ENCODE assay signal across 16 cellular contexts in genomic region chr6:159125014-159125609, GRCh38. TPM values are rescaled to one million over a fixed set of nuclear protein-coding genes. Genes with fewer than 3 reads are reported as not detected.
DNase-seq lines count a peak whose midpoint lies in the region; ATAC-seq and TF ChIP-seq lines count a peak whose summit lies in the region.
"Had no signal": no experiment of that assay in that cellular context is flagged by ENCODE, and none has a peak within 500 bp of the region (broad histone marks: within the 10 kb centered on the region; RNA-seq: fewer than 3 reads in every experiment).

No MANE protein-coding gene starts in this region.

- H3K4me2 ChIP-seq in OCI-LY1 (ENCODE audit: low read length): no peak overlapping the region
- H3K4me2 ChIP-seq in smooth muscle cell: no peak overlapping the region

- no peaks in the 10 kb centered on the region for H3K9me2 ChIP-seq in OCI-LY1 (ENCODE audit: low read depth, low read length)

- no peaks in the 10 kb centered on the region for H4K20me1 ChIP-seq in OCI-LY1 (ENCODE audit: insufficient read depth, low read length)
- H4K20me1 ChIP-seq in smooth muscle cell (ENCODE audit: low read depth): no peaks in the 10 kb centered on the region

- H3K4me3 Mint-ChIP-seq in endothelial cell (ENCODE audit: unreplicated experiment): no peak overlapping the region
- H3K4me3 Mint-ChIP-seq: activated CD4-positive, alpha-beta T cell treated with anti-CD3 and anti-CD28 coated beads, Interleukin-2, amount 10 ng/mL, durations not matched to agents 24 days and 14 days had no signal

- H3K27me3 Mint-ChIP-seq in endothelial cell (ENCODE audit: unreplicated experiment): peaks cover 3% of the 10 kb centered on the region

- H3K27ac ChIP-seq in heart right ventricle (peak overlapping the region in 7 of 10 donors; percentile 81 to 93 (median 85)), OCI-LY1 (ENCODE audit: low read depth, low read length, poor library complexity, severe bottlenecking) (no peak overlapping the region), smooth muscle cell (ENCODE audit: low read depth) (no peak overlapping the region)
- H3K27ac ChIP-seq: gastroesophageal sphincter, SK-N-MC, thyroid gland had no signal

- H3K27ac Mint-ChIP-seq in endothelial cell (ENCODE audit: unreplicated experiment): no peak overlapping the region
- H3K27ac Mint-ChIP-seq: activated CD4-positive, alpha-beta T cell treated with anti-CD3 and anti-CD28 coated beads, Interleukin-2, amount 10 ng/mL, durations not matched to agents 24 days and 14 days had no signal

- no peaks in the 10 kb centered on the region for H3K9me3 ChIP-seq in heart right ventricle
- H3K9me3 ChIP-seq in OCI-LY1 (ENCODE audit: low read length): peaks cover 2% of the 10 kb centered on the region; the same call in 1 of the 2 replicates
- H3K9me3 ChIP-seq in smooth muscle cell (replicated peaks; ENCODE audit: low read depth): no peaks in the 10 kb centered on the region
- H3K9me3 ChIP-seq: gastroesophageal sphincter, thyroid gland had no signal

- no peak for ATAC-seq in heart right ventricle
- ATAC-seq in Right ventricle myocardium inferior: no peak
- ATAC-seq in HG03439 (IDR thresholded peaks at IDR 0.05; ENCODE audit: unreplicated experiment): no peak
- no peak for ATAC-seq in GM18907 (IDR thresholded peaks at IDR 0.05; ENCODE audit: unreplicated experiment)
- ATAC-seq: gastroesophageal sphincter had no signal

- no peaks in the 10 kb centered on the region for H3K27me3 ChIP-seq in heart right ventricle
- no peaks in the 10 kb centered on the region for H3K27me3 ChIP-seq in OCI-LY1 (ENCODE audit: insufficient read depth, low read length)
- no peaks in the 10 kb centered on the region for H3K27me3 ChIP-seq in smooth muscle cell (ENCODE audit: low read depth)
- H3K27me3 ChIP-seq: gastroesophageal sphincter, thyroid gland had no signal

- H3K9ac ChIP-seq in OCI-LY1 (ENCODE audit: low read length) (no peak overlapping the region), smooth muscle cell (ENCODE audit: low read depth) (no peak overlapping the region)

- H3F3A ChIP-seq in OCI-LY1 (ENCODE audit: insufficient read depth, low read length): no peaks in the 10 kb centered on the region
- H3F3A ChIP-seq in smooth muscle cell (ENCODE audit: low read depth): no peaks in the 10 kb centered on the region

- H3K79me2 ChIP-seq in OCI-LY1 (ENCODE audit: insufficient read depth, low read length) (no peaks in the 10 kb centered on the region), smooth muscle cell (ENCODE audit: low read depth) (no peaks in the 10 kb centered on the region)

- H3K36me3 ChIP-seq in heart right ventricle: no peaks in the 10 kb centered on the region
- H3K36me3 ChIP-seq in OCI-LY1 (ENCODE audit: insufficient read depth, low read length): no peaks in the 10 kb centered on the region; the same call in 1 of the 2 replicates
- H3K36me3 ChIP-seq in smooth muscle cell (ENCODE audit: low read depth): no peaks in the 10 kb centered on the region
- H3K36me3 ChIP-seq: gastroesophageal sphincter, thyroid gland had no signal

- intact Hi-C loops in heart right ventricle (cut with DNase I) (no loop called here), Right ventricle myocardium inferior (cut with DNase I) (loop anchor here (5.0 kb wide), 1 partner anchor 418 kb away; no protein-coding TSS in a partner anchor)

- H3K4me1 Mint-ChIP-seq in endothelial cell (ENCODE audit: unreplicated experiment): peaks cover 4% of the 10 kb centered on the region

- H2AFZ ChIP-seq in OCI-LY1 (ENCODE audit: low read length) (no peak overlapping the region), smooth muscle cell (ENCODE audit: low read depth) (no peak overlapping the region)

- no peak overlapping the region for H3K4me3 ChIP-seq in heart right ventricle
- no peak overlapping the region for H3K4me3 ChIP-seq in OCI-LY1 (ENCODE audit: low read depth, low read length, poor library complexity, severe bottlenecking)
- H3K4me3 ChIP-seq in smooth muscle cell: no peak overlapping the region
- H3K4me3 ChIP-seq: gastroesophageal sphincter, SK-N-MC, thyroid gland had no signal

- DNase-seq in heart right ventricle: no peak
- DNase-seq in Right ventricle myocardium inferior (ENCODE audit: missing footprints): no peak
- no peak for DNase-seq in endothelial cell (ENCODE audit: low spot score)
- DNase-seq in smooth muscle cell (lab: John Stamatoyannopoulos, UW; ENCODE audit: unreplicated experiment): no peak
- DNase-seq in stimulated activated naive CD4-positive, alpha-beta T cell (lab: John Stamatoyannopoulos, UW): no peak
- DNase-seq: activated CD4-positive, alpha-beta T cell treated with anti-CD3 and anti-CD28 coated beads, Interleukin-2, amount 10 ng/mL, durations not matched to agents 24 days and 14 days; cerebellar nuclear complex; NCI-H526 treated with DMSO at 0.1 percent for 48 hours; thyroid gland had no signal

- H3K4me1 ChIP-seq in heart right ventricle: peaks cover 0 to 45% (median 25%) of the 10 kb centered on the region in 9 donors
- H3K4me1 ChIP-seq in OCI-LY1 (ENCODE audit: insufficient read depth, low read length, severe bottlenecking): peaks cover 35% of the 10 kb centered on the region
- H3K4me1 ChIP-seq in smooth muscle cell (ENCODE audit: low read depth): no peaks in the 10 kb centered on the region
- H3K4me1 ChIP-seq: thyroid gland had no signal

- H3K36me3 Mint-ChIP-seq in endothelial cell (ENCODE audit: low read depth, unreplicated experiment): no peaks in the 10 kb centered on the region

- peak in 6 of 9 donors; percentile 29 to 41 (median 36) for TF ChIP-seq CTCF in heart right ventricle (IDR thresholded peaks at IDR 0.05)
- TF ChIP-seq CTCF in OCI-LY1 (IDR thresholded peaks at IDR 0.05; ENCODE audit: low read length): peak; percentile 68
- TF ChIP-seq CTCF in endothelial cell (IDR thresholded peaks at IDR 0.05; ENCODE audit: unreplicated experiment): peak; percentile 22
- TF ChIP-seq CTCF in smooth muscle cell (IDR thresholded peaks at IDR 0.05; ENCODE audit: borderline replicate concordance, insufficient read depth, poor library complexity, severe bottlenecking): peak; percentile 15

- 74 to 78% methylated on average over 5 of the region's 5 CpGs for WGBS in heart right ventricle, 2 donors
- 82% methylated on average over 5 of the region's 5 CpGs for WGBS in smooth muscle cell (ENCODE audit: low lambda C conversion rate)

- no peaks in the 10 kb centered on the region for H3K9me3 Mint-ChIP-seq in endothelial cell (ENCODE audit: unreplicated experiment)
- H3K9me3 Mint-ChIP-seq: activated CD4-positive, alpha-beta T cell treated with anti-CD3 and anti-CD28 coated beads, Interleukin-2, amount 10 ng/mL, durations not matched to agents 24 days and 14 days had no signal

RNA-seq across cellular contexts. Expression of gene FNDC1, which starts 44.1 kb away (rescaled TPM):
- total RNA-seq in heart right ventricle (1 to 10 TPM in 7 of 10 donors, under 1 TPM in 3; 0.44 to 6.2 (median 2.9) TPM), Right ventricle myocardium inferior (1.5 TPM), endothelial cell (ENCODE audit: unreplicated experiment) (1.2 TPM), smooth muscle cell (0.04 TPM in 1 of 2 replicates, not detected in the other)
- polyA plus RNA-seq in heart right ventricle (under 1 TPM; 0.07 to 0.20 TPM), smooth muscle cell (0.14 and 0.39 TPM in 2 replicates)
- total RNA-seq: activated CD4-positive, alpha-beta T cell treated with anti-CD3 and anti-CD28 coated beads, Interleukin-2, amount 10 ng/mL, durations not matched to agents 24 days and 14 days; lung microvascular endothelial cell; M059J had no signal

Comparison
In these comparisons a context has a peak if more than half of its experiments do, and no peak if none do; other contexts are left out.
1. H3K27ac ChIP-seq: peak in heart right ventricle (7 of 10); none in OCI-LY1 (single experiment) and smooth muscle cell (single experiment).
2. CTCF ChIP-seq: peak in every context shown above with its lines; median percentile 68 in OCI-LY1; 36 in heart right ventricle; 22 in endothelial cell; 15 in smooth muscle cell.